Comparison of ENCODE assay signal across 17 cellular contexts in the genomic region with DNA sequence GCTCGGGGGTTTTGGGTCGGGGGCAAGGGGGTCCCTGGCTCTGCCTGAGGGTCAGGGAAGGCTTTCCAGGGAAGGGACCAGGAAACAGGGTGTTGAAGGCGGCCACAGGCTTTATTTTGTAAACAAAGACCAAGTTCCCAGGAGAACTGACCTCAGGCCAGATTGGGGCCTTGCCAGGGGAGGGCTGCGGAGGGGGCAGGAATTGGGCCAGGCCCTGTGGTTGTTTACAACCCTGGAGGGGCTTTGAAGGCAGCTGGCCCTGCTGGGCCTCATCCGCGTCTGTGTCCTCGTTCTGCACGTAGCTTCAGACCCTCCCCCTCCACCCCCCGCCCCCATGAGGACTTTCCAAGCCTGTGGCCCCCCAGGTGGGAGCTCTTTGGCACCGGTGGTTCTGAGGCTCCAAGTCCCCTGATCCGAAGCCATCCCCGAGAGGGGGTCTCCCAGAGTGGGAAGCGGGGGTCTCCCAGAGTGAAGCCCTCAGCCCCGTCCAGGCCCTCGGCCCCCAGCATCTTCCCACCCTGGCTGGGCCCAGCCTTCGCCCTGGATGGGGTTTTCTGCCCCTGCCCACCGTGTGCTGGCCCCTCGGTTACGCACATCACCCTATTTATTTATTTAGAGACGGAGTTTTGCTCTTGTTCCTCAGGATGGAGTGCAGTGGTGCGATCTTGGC. TPM values are rescaled to one million over a fixed set of nuclear protein-coding genes. Genes with fewer than 3 reads are reported as not detected.
A peak's percentile ranks its signal among the peaks of the same experiment; 100 is the strongest.
DNase-seq lines count a peak whose midpoint lies in the region; ATAC-seq and TF ChIP-seq lines count a peak whose summit lies in the region.
"Had no signal": no experiment of that assay in that cellular context is flagged by ENCODE, and none has a peak within 500 bp of the region (broad histone marks: within the 10 kb centered on the region; RNA-seq: fewer than 3 reads in every experiment).

No MANE protein-coding gene starts in this region.

- H3K36me3 ChIP-seq in liver (ENCODE audit: control insufficient read depth in 4 of 4, insufficient read depth in 3 of 4, low read depth in 1 of 4, low read length in 3 of 4) = no peaks in the 10 kb centered on the region
- H3K36me3 ChIP-seq: Peyer's patch, WERI-Rb-1 had no signal

- H3K9me3 Mint-ChIP-seq in dendritic cell treated with granulocyte-macrophage colony-stimulating factor and Interleukin-4, amounts not matched to agents 40 ng/mL and 50 ng/mL, for 4 days = no peaks in the 10 kb centered on the region
- H3K9me3 Mint-ChIP-seq: activated T-helper 17 cell treated with anti-CD3 and anti-CD28 coated beads, Interleukin-2, amount 50 U/mL, for 72 hours; stimulated activated memory B cell treated with anti-CD40 and anti-IgM and Interleukin-4, amounts not matched to agents 10 μg/mL and 1 μg/mL and 100 μg/mL, for 72 hours had no signal

- no peak overlapping the region for H3K4me3 Mint-ChIP-seq in dendritic cell treated with granulocyte-macrophage colony-stimulating factor and Interleukin-4, amounts not matched to agents 40 ng/mL and 50 ng/mL, for 4 days
- H3K4me3 Mint-ChIP-seq: activated T-helper 17 cell treated with anti-CD3 and anti-CD28 coated beads, Interleukin-2, amount 50 U/mL, for 72 hours; stimulated activated memory B cell treated with anti-CD40 and anti-IgM and Interleukin-4, amounts not matched to agents 10 μg/mL and 1 μg/mL and 100 μg/mL, for 72 hours had no signal

- no peaks in the 10 kb centered on the region for H3K9me3 ChIP-seq in liver (ENCODE audit: control insufficient read depth in 4 of 4, low read length in 3 of 4)
- H3K9me3 ChIP-seq: Peyer's patch had no signal

- H3K4me3 ChIP-seq in liver (ENCODE audit: low read depth in 1 of 3, low read length in 3 of 3) = no peak overlapping the region
- H3K4me3 ChIP-seq: coronary artery, Peyer's patch had no signal

- H3K27me3 ChIP-seq in liver (ENCODE audit: control insufficient read depth in 4 of 4, insufficient read depth in 4 of 4, low read length in 3 of 4) = no peaks in the 10 kb centered on the region
- H3K27me3 ChIP-seq: Peyer's patch had no signal

- H3K4me1 Mint-ChIP-seq in dendritic cell treated with granulocyte-macrophage colony-stimulating factor and Interleukin-4, amounts not matched to agents 40 ng/mL and 50 ng/mL, for 4 days (ENCODE audit: low read depth) = peaks cover 35% of the 10 kb centered on the region
- H3K4me1 Mint-ChIP-seq: activated T-helper 17 cell treated with anti-CD3 and anti-CD28 coated beads, Interleukin-2, amount 50 U/mL, for 72 hours; stimulated activated memory B cell treated with anti-CD40 and anti-IgM and Interleukin-4, amounts not matched to agents 10 μg/mL and 1 μg/mL and 100 μg/mL, for 72 hours had no signal

- intact Hi-C loops in dendritic cell treated with granulocyte-macrophage colony-stimulating factor and Interleukin-4, amounts not matched to agents 40 ng/mL and 50 ng/mL, for 4 days (cut with micrococcal nuclease) = no loop called here

- no peak overlapping the region for H3K27ac ChIP-seq in liver (ENCODE audit: low read depth in 1 of 2, low read length in 2 of 2)
- H3K27ac ChIP-seq: coronary artery, WERI-Rb-1 had no signal

- peak overlapping the region; percentile 7 for H3K27ac Mint-ChIP-seq in dendritic cell treated with granulocyte-macrophage colony-stimulating factor and Interleukin-4, amounts not matched to agents 40 ng/mL and 50 ng/mL, for 4 days
- H3K27ac Mint-ChIP-seq: activated T-helper 17 cell treated with anti-CD3 and anti-CD28 coated beads, Interleukin-2, amount 50 U/mL, for 72 hours; stimulated activated memory B cell treated with anti-CD40 and anti-IgM and Interleukin-4, amounts not matched to agents 10 μg/mL and 1 μg/mL and 100 μg/mL, for 72 hours had no signal

- H3K9ac ChIP-seq in liver (ENCODE audit: low read depth in 1 of 2, low read length in 2 of 2) = no peak overlapping the region

- DNase-seq in M059J (ENCODE audit: low read depth) (peak; percentile 65), retina (peak; percentile 60), COR-L47 (lab: John Stamatoyannopoulos, UW) (no peak)
- DNase-seq in stimulated activated CD4-positive, alpha-beta T cell treated with anti-CD3 and anti-CD28 coated beads, Interleukin-12 subunit alpha, Interleukin-12 subunit beta, amount 100 ng/mL, for 4 hours = no peak
- DNase-seq: NCI-H1092, NCI-H69, Peyer's patch, small intestine, WERI-Rb-1 had no signal

- peaks cover 0 to 3% (median 1%) of the 10 kb centered on the region in 4 donors for H3K4me1 ChIP-seq in liver (ENCODE audit: control insufficient read depth in 4 of 4, insufficient read depth in 4 of 4, low read length in 3 of 4)

- no peak for ATAC-seq in GM21786 (IDR thresholded peaks at IDR 0.05; ENCODE audit: unreplicated experiment)
- no peak for ATAC-seq in GM21723 (IDR thresholded peaks at IDR 0.05; ENCODE audit: unreplicated experiment)
- ATAC-seq: activated T-helper 17 cell treated with anti-CD3 and anti-CD28 coated beads, Interleukin-2, amount 50 U/mL, for 72 hours; left lobe of liver; stimulated activated memory B cell treated with anti-CD40 and anti-IgM and Interleukin-4, amounts not matched to agents 10 μg/mL and 1 μg/mL and 100 μg/mL, for 72 hours had no signal

- no peak for TF ChIP-seq CTCF in liver (IDR thresholded peaks at IDR 0.05; ENCODE audit: low read depth, low read length, missing input control)

- H3K27me3 Mint-ChIP-seq in dendritic cell treated with granulocyte-macrophage colony-stimulating factor and Interleukin-4, amounts not matched to agents 40 ng/mL and 50 ng/mL, for 4 days = peaks cover 1% of the 10 kb centered on the region
- H3K27me3 Mint-ChIP-seq: activated T-helper 17 cell treated with anti-CD3 and anti-CD28 coated beads, Interleukin-2, amount 50 U/mL, for 72 hours had no signal

- WGBS in liver = 60% methylated on average over 21 of the region's 21 CpGs

- H3K36me3 Mint-ChIP-seq in dendritic cell treated with granulocyte-macrophage colony-stimulating factor and Interleukin-4, amounts not matched to agents 40 ng/mL and 50 ng/mL, for 4 days (ENCODE audit: low read depth) = peaks cover 14% of the 10 kb centered on the region
- H3K36me3 Mint-ChIP-seq: stimulated activated memory B cell treated with anti-CD40 and anti-IgM and Interleukin-4, amounts not matched to agents 10 μg/mL and 1 μg/mL and 100 μg/mL, for 72 hours had no signal

- no peak for TF ChIP-seq RAD21 in liver (IDR thresholded peaks at IDR 0.05)

TF ChIP-seq in liver, 16 proteins besides CTCF, POLR2A, EP300 and RAD21:
- TF ChIP-seq, protein P1, sequence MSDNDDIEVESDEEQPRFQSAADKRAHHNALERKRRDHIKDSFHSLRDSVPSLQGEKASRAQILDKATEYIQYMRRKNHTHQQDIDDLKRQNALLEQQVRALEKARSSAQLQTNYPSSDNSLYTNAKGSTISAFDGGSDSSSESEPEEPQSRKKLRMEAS (IDR thresholded peaks at IDR 0.05) = no peak
- no peak for TF ChIP-seq HNF4A (conservative IDR thresholded peaks at IDR 0.05)
- TF ChIP-seq NR2F2 (IDR thresholded peaks at IDR 0.05) = peak; percentile 50
- no peak for TF ChIP-seq YY1 (IDR thresholded peaks at IDR 0.05)
- no peak for TF ChIP-seq TAF1 (conservative IDR thresholded peaks at IDR 0.05)

RNA-seq across cellular contexts. Expression of a gene that starts 13.5 kb away (rescaled TPM):
- total RNA-seq in M059J (2014; rRNA removed; shearing (Covaris generic)) = 961 and 1,106 TPM in 2 replicates
- 100 to 1,000 TPM in 1 of 2 donors, 10 to 100 TPM in 1; 80.4 to 367 TPM for total RNA-seq in liver
- polyA plus RNA-seq in liver = 100 to 1,000 TPM; 146 to 152 TPM

RNA-seq across cellular contexts. Expression of a gene that starts 15.1 kb away (rescaled TPM):
- 0.84 and 1.6 TPM in 2 replicates for total RNA-seq in M059J (2014; rRNA removed; shearing (Covaris generic))
- 1 to 10 TPM; 1.0 to 1.1 TPM for total RNA-seq in liver
- polyA plus RNA-seq in liver = 1 to 10 TPM in 1 of 2 donors, under 1 TPM in 1; 0.28 to 1.3 TPM

RNA-seq across cellular contexts. Expression of a gene that starts 27.3 kb away (rescaled TPM):
- 50.6 and 57.4 TPM in 2 replicates for total RNA-seq in M059J (2014; rRNA removed; shearing (Covaris generic))
- total RNA-seq in liver = 10 to 100 TPM; 29.6 to 83.8 TPM
- polyA plus RNA-seq in liver = 10 to 100 TPM; 19.2 to 53.9 TPM

RNA-seq across cellular contexts. Expression of a gene that starts 30.8 kb away (rescaled TPM):
- total RNA-seq in M059J (2014; rRNA removed; shearing (Covaris generic)) = 0.42 and 1.4 TPM in 2 replicates
- under 1 TPM; 0.05 to 0.17 TPM for total RNA-seq in liver
- polyA plus RNA-seq in liver = under 1 TPM in 1 of 2 donors, not detected in 1; 0.13 TPM
- total RNA-seq: Peyer's patch had no signal

RNA-seq across cellular contexts. Expression of a gene that starts 51.6 kb away (rescaled TPM):
- total RNA-seq in M059J (2014; rRNA removed; shearing (Covaris generic)) = 43.6 and 43.9 TPM in 2 replicates
- 10 to 100 TPM; 15.1 to 15.5 TPM for total RNA-seq in liver
- 10 to 100 TPM in 1 of 2 donors, 1 to 10 TPM in 1; 1.7 to 14.3 TPM for polyA plus RNA-seq in liver

Comparison
In these comparisons a context has a peak if more than half of its experiments do, and no peak if none do; other contexts are left out.
1. DNase-seq: peak in M059J (single experiment) and retina (single experiment); none in COR-L47 (single experiment) and stimulated activated CD4-positive, alpha-beta T cell treated with anti-CD3 and anti-CD28 coated beads, Interleukin-12 subunit alpha, Interleukin-12 subunit beta, amount 100 ng/mL, for 4 hours (single experiment).